Comparison of ENCODE assay signal across 2 cellular contexts in the genomic region with DNA sequence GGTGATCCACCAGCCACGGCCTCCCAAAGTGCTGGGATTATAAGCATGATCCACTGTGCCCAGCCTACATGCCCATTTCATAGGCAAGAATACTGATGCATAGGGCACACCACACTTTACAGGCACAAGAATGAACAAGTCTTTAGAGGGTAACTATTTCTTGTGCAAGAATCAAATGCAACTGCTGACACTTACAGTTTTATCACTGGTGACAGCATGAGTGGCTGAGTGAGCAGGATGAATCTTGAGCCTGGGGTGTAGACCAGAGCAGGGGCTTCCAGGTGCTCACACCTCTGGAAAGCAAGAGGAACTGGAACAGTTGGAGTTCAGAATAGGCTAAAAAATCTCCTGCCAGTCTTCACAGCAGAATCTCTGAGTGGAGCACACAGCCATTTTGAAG.
TF ChIP-seq lines count a peak whose summit lies in the region.

No MANE protein-coding gene starts in this region.

TF ChIP-seq in A549, 52 proteins besides CTCF, POLR2A, EP300 and RAD21 (continued from another document):
- TF ChIP-seq KDM1A (IDR thresholded peaks at IDR 0.05; ENCODE audit: low read depth) (no peak), POLR2AphosphoS2 (conservative IDR thresholded peaks at IDR 0.05; ENCODE audit: low read length) (no peak), RARB (CRISPR knock-in tag; IDR thresholded peaks at IDR 0.05) (no peak), EHMT2 (IDR thresholded peaks at IDR 0.05; ENCODE audit: low read depth) (no peak), MAFK (IDR thresholded peaks at IDR 0.05; ENCODE audit: partially characterized antibody) (no peak), MYC (IDR thresholded peaks at IDR 0.05; ENCODE audit: borderline replicate concordance, low read length) (no peak), RCOR1 (IDR thresholded peaks at IDR 0.05; ENCODE audit: low read depth, low read length) (no peak), ZC3H11A (IDR thresholded peaks at IDR 0.05) (no peak)
- TF ChIP-seq, protein P1, sequence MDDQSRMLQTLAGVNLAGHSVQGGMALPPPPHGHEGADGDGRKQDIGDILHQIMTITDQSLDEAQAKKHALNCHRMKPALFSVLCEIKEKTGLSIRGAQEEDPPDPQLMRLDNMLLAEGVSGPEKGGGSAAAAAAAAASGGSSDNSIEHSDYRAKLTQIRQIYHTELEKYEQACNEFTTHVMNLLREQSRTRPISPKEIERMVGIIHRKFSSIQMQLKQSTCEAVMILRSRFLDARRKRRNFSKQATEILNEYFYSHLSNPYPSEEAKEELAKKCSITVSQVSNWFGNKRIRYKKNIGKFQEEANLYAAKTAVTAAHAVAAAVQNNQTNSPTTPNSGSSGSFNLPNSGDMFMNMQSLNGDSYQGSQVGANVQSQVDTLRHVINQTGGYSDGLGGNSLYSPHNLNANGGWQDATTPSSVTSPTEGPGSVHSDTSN (IDR thresholded peaks at IDR 0.05): no peak
- TF ChIP-seq, protein P2, sequence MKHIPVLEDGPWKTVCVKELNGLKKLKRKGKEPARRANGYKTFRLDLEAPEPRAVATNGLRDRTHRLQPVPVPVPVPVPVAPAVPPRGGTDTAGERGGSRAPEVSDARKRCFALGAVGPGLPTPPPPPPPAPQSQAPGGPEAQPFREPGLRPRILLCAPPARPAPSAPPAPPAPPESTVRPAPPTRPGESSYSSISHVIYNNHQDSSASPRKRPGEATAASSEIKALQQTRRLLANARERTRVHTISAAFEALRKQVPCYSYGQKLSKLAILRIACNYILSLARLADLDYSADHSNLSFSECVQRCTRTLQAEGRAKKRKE (CRISPR knock-in tag; IDR thresholded peaks at IDR 0.05; ENCODE audit: low read depth): no peak

TF ChIP-seq in endothelial cell of umbilical vein, 7 proteins besides CTCF, POLR2A, EP300 and RAD21 (continued from another document):
- TF ChIP-seq POLR2AphosphoS5 (IDR thresholded peaks at IDR 0.05; ENCODE audit: insufficient read depth, low read depth, low read length) (no peak), GATA2 (IDR thresholded peaks at IDR 0.05; ENCODE audit: insufficient read depth, insufficient read length, low read depth, low read length) (no peak), FOS (IDR thresholded peaks at IDR 0.05; ENCODE audit: borderline replicate concordance, insufficient read depth, low read length) (no peak), MYC (IDR thresholded peaks at IDR 0.05; ENCODE audit: low read depth, low read length) (no peak), JUN (IDR thresholded peaks at IDR 0.05; ENCODE audit: borderline replicate concordance, insufficient read depth, insufficient read length, low read depth) (no peak)
- TF ChIP-seq, protein P3, sequence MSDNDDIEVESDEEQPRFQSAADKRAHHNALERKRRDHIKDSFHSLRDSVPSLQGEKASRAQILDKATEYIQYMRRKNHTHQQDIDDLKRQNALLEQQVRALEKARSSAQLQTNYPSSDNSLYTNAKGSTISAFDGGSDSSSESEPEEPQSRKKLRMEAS (IDR thresholded peaks at IDR 0.05; ENCODE audit: insufficient read depth, insufficient read length): no peak
